In the genomic region with DNA sequence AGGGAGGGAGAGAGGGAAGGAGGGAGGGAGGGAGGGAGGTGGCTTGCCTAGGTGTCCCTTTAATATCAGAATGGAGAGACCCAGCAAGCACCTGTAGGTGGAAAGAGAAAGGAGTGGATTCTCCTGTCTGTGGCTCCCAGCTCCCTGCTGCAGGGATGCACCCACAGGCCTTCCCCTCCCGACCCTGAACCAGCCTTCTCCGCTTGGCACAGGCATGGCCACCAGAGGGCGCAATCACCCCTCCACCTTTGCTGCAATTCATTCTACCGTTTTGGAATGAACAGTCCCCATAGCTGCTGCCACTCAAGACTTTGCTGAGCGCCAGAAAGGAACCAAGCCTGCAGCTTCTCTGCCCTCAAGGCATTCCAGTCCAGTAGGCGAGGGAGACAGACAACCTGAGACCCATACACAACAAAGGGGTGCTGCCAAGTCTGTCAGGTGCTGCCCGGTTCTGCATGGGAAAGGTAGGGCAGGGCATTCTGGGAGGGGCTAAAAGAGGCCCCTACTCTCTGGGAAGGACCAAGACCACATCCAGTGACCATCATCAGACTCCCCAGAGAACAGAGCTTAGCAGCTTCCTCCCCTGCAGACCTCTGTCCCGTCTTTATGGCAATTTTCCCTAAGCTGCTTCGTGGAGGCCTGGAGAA, we compare ENCODE assay signal across 8 cellular contexts. TPM values are rescaled to one million over a fixed set of nuclear protein-coding genes. Genes with fewer than 3 reads are reported as not detected.
A peak's percentile ranks its signal among the peaks of the same experiment; 100 is the strongest.
DNase-seq lines count a peak whose midpoint lies in the region; ATAC-seq, FAIRE-seq and TF ChIP-seq lines count a peak whose summit lies in the region.

No MANE protein-coding gene starts in this region.

- WGBS in prostate gland, result 23% methylated on average over 9 of the region's 9 CpGs

- peaks cover 29% of the 10 kb centered on the region for H3K4me1 ChIP-seq in prostate gland (replicated peaks)

- H3K27me3 ChIP-seq in prostate gland (replicated peaks; ENCODE audit: insufficient read depth), result no peaks in the 10 kb centered on the region

- H3K9me3 ChIP-seq in prostate gland, result no peaks in the 10 kb centered on the region

- intact Hi-C loops in Right ventricle myocardium inferior (cut with DNase I) (no loop called here), prostate gland (cut with DNase I) (loop anchor here (5.0 kb wide), 1 partner anchor 122 kb away; no protein-coding TSS in a partner anchor)

- in situ Hi-C loops in ACHN (cut with HindIII; ENCODE audit: low pct_ligation_motif_present, low pct_unique_long_range_greater_than_20kb, low sequenced_read_pairs), result no loop called here

- peak; percentile 62 for ATAC-seq in GM18868 (IDR thresholded peaks at IDR 0.05; ENCODE audit: unreplicated experiment)
- ATAC-seq in activated naive CD4-positive, alpha-beta T cell treated with anti-CD3 and anti-CD28 coated beads, Interleukin-2, amount 50 U/mL, for 72 hours, result peak; percentile 51 to 69
- ATAC-seq in Right ventricle myocardium inferior, result peak; percentile 80

- FAIRE-seq in urothelium cell line (lab: Jason Lieb, UNC), result peak; percentile 5

- no peaks in the 10 kb centered on the region for H3K9me3 Mint-ChIP-seq in activated naive CD4-positive, alpha-beta T cell treated with anti-CD3 and anti-CD28 coated beads, Interleukin-2, amount 50 U/mL, for 72 hours

- H3K36me3 ChIP-seq in prostate gland, result no peaks in the 10 kb centered on the region

- DNase-seq in ACHN (peak; percentile 56), NAMALWA (ENCODE audit: low spot score) (peak; percentile 73), SW480 (ENCODE audit: low spot score) (peak; percentile 71), Right ventricle myocardium inferior (ENCODE audit: missing footprints) (peak; percentile 90), prostate gland (ENCODE audit: low spot score) (peak; percentile 79), urothelium cell line (ENCODE audit: low spot score) (peak; percentile 80)
- peak; percentile 80 to 94 for DNase-seq in activated naive CD4-positive, alpha-beta T cell treated with anti-CD3 and anti-CD28 coated beads, Interleukin-2, amount 50 U/mL, for 72 hours (ENCODE audit: low spot score in 2 of 2)

- H3K27ac Mint-ChIP-seq in activated naive CD4-positive, alpha-beta T cell treated with anti-CD3 and anti-CD28 coated beads, Interleukin-2, amount 50 U/mL, for 72 hours, result peak overlapping the region; percentile 41 to 68

- peak; percentile 86 to 91 (median 90) for TF ChIP-seq CTCF in prostate gland (IDR thresholded peaks at IDR 0.05)

- peak overlapping the region; percentile 10 to 24 for H3K27ac ChIP-seq in prostate gland

- peaks cover 1 to 3% of the 10 kb centered on the region in 2 donors for H3K36me3 Mint-ChIP-seq in activated naive CD4-positive, alpha-beta T cell treated with anti-CD3 and anti-CD28 coated beads, Interleukin-2, amount 50 U/mL, for 72 hours

- no peak for TF ChIP-seq POLR2A in prostate gland (IDR thresholded peaks at IDR 0.05)

- no peak overlapping the region for H3K4me3 ChIP-seq in prostate gland

RNA-seq across cellular contexts. Expression of gene TLR9, which starts 4.9 kb away (rescaled TPM):
- under 1 TPM; 0.18 to 0.86 TPM for total RNA-seq in activated naive CD4-positive, alpha-beta T cell treated with anti-CD3 and anti-CD28 coated beads, Interleukin-2, amount 50 U/mL, for 72 hours
- total RNA-seq in Right ventricle myocardium inferior (0.38 TPM), prostate gland (under 1 TPM in 1 of 2 donors, not detected in 1; 0.17 TPM)

RNA-seq across cellular contexts. Expression of gene TWF2, which starts 18.5 kb away (rescaled TPM):
- total RNA-seq in activated naive CD4-positive, alpha-beta T cell treated with anti-CD3 and anti-CD28 coated beads, Interleukin-2, amount 50 U/mL, for 72 hours, result 100 to 1,000 TPM in 1 of 2 donors, 10 to 100 TPM in 1; 75.8 to 139 TPM
- total RNA-seq in Right ventricle myocardium inferior (120 TPM), prostate gland (10 to 100 TPM; 60.9 to 65.5 TPM)

RNA-seq across cellular contexts. Expression of gene ALAS1, which starts 22.5 kb away (rescaled TPM):
- total RNA-seq in activated naive CD4-positive, alpha-beta T cell treated with anti-CD3 and anti-CD28 coated beads, Interleukin-2, amount 50 U/mL, for 72 hours, result 10 to 100 TPM; 56.1 to 72.0 TPM
- total RNA-seq in Right ventricle myocardium inferior (186 TPM), prostate gland (10 to 100 TPM; 39.8 to 58.8 TPM)

RNA-seq across cellular contexts. Expression of gene PPM1M, which starts 25.1 kb away (rescaled TPM):
- total RNA-seq in activated naive CD4-positive, alpha-beta T cell treated with anti-CD3 and anti-CD28 coated beads, Interleukin-2, amount 50 U/mL, for 72 hours, result 10 to 100 TPM; 52.3 to 74.1 TPM
- total RNA-seq in Right ventricle myocardium inferior (8.7 TPM), prostate gland (10 to 100 TPM; 22.4 to 33.2 TPM)

RNA-seq across cellular contexts. Expression of gene WDR82, which starts 57.9 kb away (rescaled TPM):
- 100 to 1,000 TPM in 1 of 2 donors, 10 to 100 TPM in 1; 96.6 to 129 TPM for total RNA-seq in activated naive CD4-positive, alpha-beta T cell treated with anti-CD3 and anti-CD28 coated beads, Interleukin-2, amount 50 U/mL, for 72 hours
- total RNA-seq in Right ventricle myocardium inferior (62.3 TPM), prostate gland (10 to 100 TPM; 52.4 to 86.9 TPM)
